In genomic region chrX:139932077-139932900, GRCh38 we compare ENCODE assay signal across 9 cellular contexts. TPM values are rescaled to one million over a fixed set of nuclear protein-coding genes. Genes with fewer than 3 reads are reported as not detected.
DNase-seq lines count a peak whose midpoint lies in the region; ATAC-seq and TF ChIP-seq lines count a peak whose summit lies in the region.
"Had no signal": no experiment of that assay in that cellular context is flagged by ENCODE, and none has a peak within 500 bp of the region (broad histone marks: within the 10 kb centered on the region; RNA-seq: fewer than 3 reads in every experiment).

No MANE protein-coding gene starts in this region.

- TF ChIP-seq POLR2A in adrenal gland (IDR thresholded peaks at IDR 0.05) (no peak), prostate gland (IDR thresholded peaks at IDR 0.05) (peak; percentile 23)

- peak overlapping the region; percentile 94 for H3K27ac ChIP-seq in SJSA1
- H3K27ac ChIP-seq in adrenal gland, result peak overlapping the region; percentile 76 to 98 (median 94)
- peak overlapping the region; percentile 95 for H3K27ac ChIP-seq in prostate gland

- ATAC-seq in GM18907 (IDR thresholded peaks at IDR 0.05; ENCODE audit: unreplicated experiment) (peak; percentile 52), HG03108 (IDR thresholded peaks at IDR 0.05; ENCODE audit: unreplicated experiment) (peak; percentile 25), left ventricle myocardium superior (peak; percentile 71)

- DNase-seq in AG20443 (ENCODE audit: low spot score) (peak; percentile 79), SJSA1 (ENCODE audit: low read depth in 1 of 2, low spot score in 2 of 2) (peak; percentile 44 to 75), adrenal gland (peak in 6 of 7 donors; percentile 32 to 60 (median 45)), left ventricle myocardium superior (peak; percentile 66), prostate gland (ENCODE audit: low spot score) (peak; percentile 17), epidermal melanocyte (ENCODE audit: insufficient read length, low spot score) (no peak)

- WGBS in adrenal gland, 4 donors, result 1 to 46% (median 20%) methylated on average over 7 to 97 of the region's 109 CpGs; no CpG with 5 or more reads in 1 of the 4 donors
- 0% methylated on average over 6 of the region's 109 CpGs for WGBS in prostate gland

- peaks cover 3% of the 10 kb centered on the region; the same call in 1 of the 2 replicates for H3K4me1 ChIP-seq in SJSA1 (replicated peaks)
- H3K4me1 ChIP-seq in adrenal gland (replicated peaks in 1 of 2), result no peaks in the 10 kb centered on the region
- no peaks in the 10 kb centered on the region for H3K4me1 ChIP-seq in prostate gland (replicated peaks)

- peak overlapping the region; percentile 91 for H3K4me3 ChIP-seq in SJSA1
- peak overlapping the region; percentile 11 to 82 (median 74) for H3K4me3 ChIP-seq in adrenal gland
- H3K4me3 ChIP-seq in prostate gland, result peak overlapping the region; percentile 67

- H3K27me3 ChIP-seq in SJSA1 (replicated peaks) (no peaks in the 10 kb centered on the region), adrenal gland (peaks cover 3% of the 10 kb centered on the region), prostate gland (replicated peaks; ENCODE audit: insufficient read depth) (no peaks in the 10 kb centered on the region)

- intact Hi-C loops in adrenal gland (cut with DNase I), result no loop called here
- intact Hi-C loops in left ventricle myocardium superior (cut with micrococcal nuclease), result no loop called here
- intact Hi-C loops in prostate gland (cut with DNase I), result no loop called here

- H3K36me3 ChIP-seq in SJSA1 (peaks cover 5% of the 10 kb centered on the region), adrenal gland (replicated peaks in 1 of 2) (no peaks in the 10 kb centered on the region), prostate gland (no peaks in the 10 kb centered on the region)

- no peak for TF ChIP-seq CTCF in adrenal gland (IDR thresholded peaks at IDR 0.05)
- TF ChIP-seq CTCF in prostate gland (IDR thresholded peaks at IDR 0.05), result no peak

- H3K9me3 ChIP-seq in SJSA1 (replicated peaks) (no peaks in the 10 kb centered on the region), adrenal gland (replicated peaks in 1 of 3) (no peaks in the 10 kb centered on the region), prostate gland (no peaks in the 10 kb centered on the region)

RNA-seq across cellular contexts. Expression of gene ATP11C, which starts 0.6 kb away (rescaled TPM):
- 34.7 and 49.6 TPM in 2 replicates for total RNA-seq in SJSA1 (2014; rRNA removed; shearing (Covaris generic))
- 10 to 100 TPM; 14.6 to 29.9 (median 20.9) TPM for total RNA-seq in adrenal gland
- 10 to 100 TPM in 1 of 3 donors, 1 to 10 TPM in 2; 3.3 to 13.8 (median 4.6) TPM for polyA plus RNA-seq in adrenal gland
- 3.2 TPM for total RNA-seq in left ventricle myocardium superior
- 10 to 100 TPM; 23.2 to 28.3 TPM for total RNA-seq in prostate gland

RNA-seq across cellular contexts. Expression of gene CXorf66, which starts 33.0 kb away (rescaled TPM):
- not detected in 2 replicates for total RNA-seq in SJSA1 (2014; rRNA removed; shearing (Covaris generic))
- total RNA-seq in adrenal gland (not detected), left ventricle myocardium superior (not detected), prostate gland (under 1 TPM in 1 of 2 donors, not detected in 1; 0.45 TPM)
- polyA plus RNA-seq in adrenal gland, result not detected
- total RNA-seq: T-helper 2 cell treated with Interferon-gamma antibody and Interleukin-4, amounts not matched to agents 100 ng/mL and 5 ng/mL, for 36 hours had no signal
